Comparison of ENCODE assay signal across 34 cellular contexts in genomic region chr20:25173321-25173720, GRCh38.
"Had no signal": no experiment of that assay in that cellular context is flagged by ENCODE, and none has a peak within 500 bp of the region (broad histone marks: within the 10 kb centered on the region; RNA-seq: fewer than 3 reads in every experiment).

No MANE protein-coding gene starts in this region.

- H3K36me3 ChIP-seq: adrenal gland, esophagus muscularis mucosa, gastroesophageal sphincter, WERI-Rb-1 had no signal

- H3K4me1 Mint-ChIP-seq: activated B cell treated with CpG ODN at 0.5 μM for 24 hours; activated CD4-positive, alpha-beta T cell treated with anti-CD3 and anti-CD28 coated beads, Interleukin-2, amount 10 ng/mL, durations not matched to agents 24 days and 14 days; activated naive CD4-positive, alpha-beta T cell treated with anti-CD3 and anti-CD28 coated beads, Interleukin-2, amount 10 ng/mL, durations not matched to agents 7 days and 5 days; T-cell had no signal

- H3K9me3 ChIP-seq: adrenal gland, body of pancreas, esophagus muscularis mucosa, gastroesophageal sphincter had no signal

- H3K4me3 ChIP-seq: adrenal gland, body of pancreas, esophagus muscularis mucosa, gastroesophageal sphincter had no signal

- H3K27ac Mint-ChIP-seq: activated B cell treated with CpG ODN at 0.5 μM for 24 hours; activated CD4-positive, alpha-beta memory T cell treated with anti-CD3 and anti-CD28 coated beads for 36 hours; activated CD4-positive, alpha-beta T cell treated with anti-CD3 and anti-CD28 coated beads for 36 hours; activated CD4-positive, alpha-beta T cell treated with anti-CD3 and anti-CD28 coated beads, Interleukin-2, amount 10 ng/mL, durations not matched to agents 24 days and 14 days; activated CD8-positive, alpha-beta T cell treated with anti-CD3 and anti-CD28 coated beads, Interleukin-2, amount 10 ng/mL, durations not matched to agents 7 days and 5 days; activated naive CD4-positive, alpha-beta T cell treated with anti-CD3 and anti-CD28 coated beads, Interleukin-2, amount 10 ng/mL, durations not matched to agents 7 days and 5 days; activated naive CD4-positive, alpha-beta T cell treated with anti-CD3 and anti-CD28 coated beads, Interleukin-2, amount 50 U/mL, for 72 hours; activated T-helper 1 cell treated with anti-CD3 and anti-CD28 coated beads, Interleukin-12 subunit alpha, Interleukin-12 subunit beta, Interleukin-2, Interleukin-4 antibody, amounts not matched to agents 30 ng/mL and 10 ng/mL and 1 ng/mL, durations not matched to agents 14 hours and 24 hours and 36 hours; effector memory CD8-positive, alpha-beta T cell; T-cell; T-helper 1 cell treated with Interleukin-12 subunit alpha and Interleukin-12 subunit beta and Interleukin-4 antibody, amounts not matched to agents 30 μg/mL and 1 μg/mL, for 36 hours had no signal

- H3K4me3 Mint-ChIP-seq: activated B cell treated with CpG ODN at 0.5 μM for 24 hours; activated CD4-positive, alpha-beta memory T cell treated with anti-CD3 and anti-CD28 coated beads for 36 hours; activated CD4-positive, alpha-beta T cell treated with anti-CD3 and anti-CD28 coated beads for 36 hours; activated CD4-positive, alpha-beta T cell treated with anti-CD3 and anti-CD28 coated beads, Interleukin-2, amount 10 ng/mL, durations not matched to agents 24 days and 14 days; activated CD8-positive, alpha-beta memory T cell treated with anti-CD3 and anti-CD28 coated beads, Interleukin-2, amount 10 ng/mL, durations not matched to agents 7 days and 5 days; activated CD8-positive, alpha-beta T cell treated with anti-CD3 and anti-CD28 coated beads, Interleukin-2, amount 10 ng/mL, durations not matched to agents 7 days and 5 days; activated naive CD4-positive, alpha-beta T cell treated with anti-CD3 and anti-CD28 coated beads, Interleukin-2, amount 10 ng/mL, durations not matched to agents 7 days and 5 days; activated T-helper 1 cell treated with anti-CD3 and anti-CD28 coated beads, Interleukin-12 subunit alpha, Interleukin-12 subunit beta, Interleukin-2, Interleukin-4 antibody, amounts not matched to agents 30 ng/mL and 10 ng/mL and 1 ng/mL, durations not matched to agents 14 hours and 24 hours and 36 hours; effector memory CD8-positive, alpha-beta T cell; T-cell; T-helper 1 cell treated with Interleukin-12 subunit alpha and Interleukin-12 subunit beta and Interleukin-4 antibody, amounts not matched to agents 30 μg/mL and 1 μg/mL, for 36 hours had no signal

- H3K9me3 Mint-ChIP-seq: activated naive CD4-positive, alpha-beta T cell treated with anti-CD3 and anti-CD28 coated beads, Interleukin-2, amount 10 ng/mL, durations not matched to agents 7 days and 5 days; activated naive CD4-positive, alpha-beta T cell treated with anti-CD3 and anti-CD28 coated beads, Interleukin-2, amount 50 U/mL, for 72 hours; activated T-helper 1 cell treated with anti-CD3 and anti-CD28 coated beads, Interleukin-12 subunit alpha, Interleukin-12 subunit beta, Interleukin-2, Interleukin-4 antibody, amounts not matched to agents 30 ng/mL and 10 ng/mL and 1 ng/mL, durations not matched to agents 14 hours and 24 hours and 36 hours; effector memory CD8-positive, alpha-beta T cell; T-helper 1 cell treated with Interleukin-12 subunit alpha and Interleukin-12 subunit beta and Interleukin-4 antibody, amounts not matched to agents 30 μg/mL and 1 μg/mL, for 36 hours had no signal

- ATAC-seq: activated CD4-positive, alpha-beta T cell treated with anti-CD3 and anti-CD28 coated beads for 36 hours; activated CD4-positive, CD25-positive, alpha-beta regulatory T cell treated with anti-CD3 and anti-CD28 coated beads, Interleukin-2, amount 50 U/mL, for 24 hours; activated CD8-positive, alpha-beta memory T cell treated with anti-CD3 and anti-CD28 coated beads, Interleukin-2, amount 10 ng/mL, durations not matched to agents 7 days and 5 days; activated CD8-positive, alpha-beta T cell treated with anti-CD3 and anti-CD28 coated beads, Interleukin-2, amount 10 ng/mL, durations not matched to agents 7 days and 5 days; body of pancreas; effector memory CD8-positive, alpha-beta T cell; foreskin keratinocyte; gastroesophageal sphincter; T-cell had no signal

- DNase-seq: activated B cell treated with CpG ODN at 0.5 μM for 24 hours; activated CD4-positive, alpha-beta memory T cell treated with anti-CD3 and anti-CD28 coated beads for 36 hours; activated CD4-positive, alpha-beta T cell treated with anti-CD3 and anti-CD28 coated beads for 36 hours; activated CD4-positive, alpha-beta T cell treated with anti-CD3 and anti-CD28 coated beads, Interleukin-2, amount 10 ng/mL, durations not matched to agents 24 days and 14 days; activated CD8-positive, alpha-beta memory T cell treated with anti-CD3 and anti-CD28 coated beads, Interleukin-2, amount 10 ng/mL, durations not matched to agents 7 days and 5 days; activated CD8-positive, alpha-beta memory T cell treated with anti-CD3 and anti-CD28 coated beads, Interleukin-2, amount 50 U/mL, for 4 hours; activated CD8-positive, alpha-beta T cell treated with anti-CD3 and anti-CD28 coated beads, Interleukin-2, amount 10 ng/mL, durations not matched to agents 7 days and 5 days; activated gamma-delta T cell; activated naive CD4-positive, alpha-beta T cell; activated naive CD4-positive, alpha-beta T cell treated with anti-CD3 and anti-CD28 coated beads, Interleukin-2, amount 10 ng/mL, durations not matched to agents 7 days and 5 days; activated T-cell treated with anti-CD3 and anti-CD28 coated beads, Interleukin-2, amount 50 U/mL, for 1 hour; activated T-cell treated with anti-CD3 and anti-CD28 coated beads, Interleukin-2, amount 50 U/mL, for 48 hours; adrenal gland; amygdala; aorta; body of pancreas; caudate nucleus; cortex of kidney; dermis blood vessel endothelial cell; effector CD4-positive, alpha-beta T cell; effector memory CD8-positive, alpha-beta T cell; erythroblast; foreskin keratinocyte; SW 1271; T-cell; T-helper 9 cell; WERI-Rb-1 had no signal

- H3K27me3 ChIP-seq: adrenal gland, body of pancreas, esophagus muscularis mucosa, gastroesophageal sphincter had no signal

- FAIRE-seq: colon had no signal

- H3K36me3 Mint-ChIP-seq: activated CD4-positive, alpha-beta memory T cell treated with anti-CD3 and anti-CD28 coated beads for 36 hours; activated CD8-positive, alpha-beta memory T cell treated with anti-CD3 and anti-CD28 coated beads, Interleukin-2, amount 10 ng/mL, durations not matched to agents 7 days and 5 days; activated naive CD4-positive, alpha-beta T cell treated with anti-CD3 and anti-CD28 coated beads, Interleukin-2, amount 10 ng/mL, durations not matched to agents 7 days and 5 days; activated naive CD4-positive, alpha-beta T cell treated with anti-CD3 and anti-CD28 coated beads, Interleukin-2, amount 50 U/mL, for 72 hours; T-cell had no signal

- H3K4me1 ChIP-seq: adrenal gland had no signal

- H3K27me3 Mint-ChIP-seq: activated CD4-positive, alpha-beta memory T cell treated with anti-CD3 and anti-CD28 coated beads for 36 hours; activated CD4-positive, alpha-beta T cell treated with anti-CD3 and anti-CD28 coated beads for 36 hours had no signal

- H3K27ac ChIP-seq: adrenal gland, body of pancreas, esophagus muscularis mucosa, foreskin keratinocyte, gastroesophageal sphincter, WERI-Rb-1 had no signal
